In genomic region chr2:137910641-137911040, GRCh38 we compare ENCODE assay signal across 8 cellular contexts. TPM values are rescaled to one million over a fixed set of nuclear protein-coding genes. Genes with fewer than 3 reads are reported as not detected.
DNase-seq lines count a peak whose midpoint lies in the region; ATAC-seq and TF ChIP-seq lines count a peak whose summit lies in the region.

No MANE protein-coding gene starts in this region.

- H3K36me3 Mint-ChIP-seq in endothelial cell (ENCODE audit: low read depth, unreplicated experiment) = no peaks in the 10 kb centered on the region

- H3K4me1 ChIP-seq in psoas muscle = no peaks in the 10 kb centered on the region

- ATAC-seq in psoas muscle (no peak), HG03196 (IDR thresholded peaks at IDR 0.05; ENCODE audit: unreplicated experiment) (no peak), HG03378 (IDR thresholded peaks at IDR 0.05; ENCODE audit: unreplicated experiment) (no peak)

- 18 to 42% (median 28%) methylated on average over 4 of the region's 4 CpGs for WGBS in psoas muscle, 3 donors

- no peak overlapping the region for H3K4me3 Mint-ChIP-seq in endothelial cell (ENCODE audit: unreplicated experiment)

- intact Hi-C loops in psoas muscle (cut with DNase I) = loop anchor here in 1 of 2 donors (5.0 kb wide), 1 partner anchor 917 kb away; no protein-coding TSS in a partner anchor

- peaks cover 1% of the 10 kb centered on the region for H3K27me3 Mint-ChIP-seq in endothelial cell (ENCODE audit: unreplicated experiment)

- no peaks in the 10 kb centered on the region for H3K9me3 ChIP-seq in psoas muscle

- H3K4me3 ChIP-seq in GM12865 (ENCODE audit: low read depth, low read length) = no peak overlapping the region
- no peak overlapping the region for H3K4me3 ChIP-seq in psoas muscle

- no peaks in the 10 kb centered on the region for H3K9me3 Mint-ChIP-seq in endothelial cell (ENCODE audit: unreplicated experiment)

- no peaks in the 10 kb centered on the region for H3K27me3 ChIP-seq in psoas muscle (ENCODE audit: insufficient read depth in 3 of 3, low read length in 2 of 3)

- TF ChIP-seq CTCF in GM12865 (IDR thresholded peaks at IDR 0.05; ENCODE audit: insufficient read depth, low read depth, low read length, missing control alignments) = peak; percentile 21
- TF ChIP-seq CTCF in endothelial cell (IDR thresholded peaks at IDR 0.05; ENCODE audit: unreplicated experiment) = peak; percentile 71
- TF ChIP-seq CTCF in psoas muscle (IDR thresholded peaks at IDR 0.05) = peak; percentile 61

- DNase-seq in GM12865 (ENCODE audit: low read depth) = peak; percentile 12
- DNase-seq in NCI-H2107 (lab: John Stamatoyannopoulos, UW) = peak; percentile 6
- no peak for DNase-seq in endothelial cell (ENCODE audit: low spot score)
- no peak for DNase-seq in psoas muscle
- no peak for DNase-seq in RPMI8226
- DNase-seq in stimulated activated naive CD4-positive, alpha-beta T cell (lab: John Stamatoyannopoulos, UW) = no peak

- no peak overlapping the region for H3K27ac ChIP-seq in psoas muscle

- H3K4me1 Mint-ChIP-seq in endothelial cell (ENCODE audit: unreplicated experiment) = no peaks in the 10 kb centered on the region

- no peak overlapping the region for H3K27ac Mint-ChIP-seq in endothelial cell (ENCODE audit: unreplicated experiment)

- H3K36me3 ChIP-seq in psoas muscle (ENCODE audit: insufficient read depth in 1 of 2, low read depth in 1 of 2) = no peaks in the 10 kb centered on the region

RNA-seq across cellular contexts. Expression of gene HNMT, which starts 53.6 kb away (rescaled TPM):
- 4.6 TPM for total RNA-seq in endothelial cell (ENCODE audit: unreplicated experiment)
- 1 to 10 TPM; 3.5 to 7.3 (median 5.9) TPM for total RNA-seq in psoas muscle
- 1 to 10 TPM; 3.8 to 5.2 (median 3.9) TPM for polyA plus RNA-seq in psoas muscle

Comparison
In these comparisons a context has a peak if more than half of its experiments do, and no peak if none do; other contexts are left out.
1. DNase-seq: peak in GM12865 (single experiment) and NCI-H2107 (single experiment); none in endothelial cell (single experiment), psoas muscle (0 of 2), RPMI8226 (single experiment) and stimulated activated naive CD4-positive, alpha-beta T cell (0 of 6).
2. CTCF ChIP-seq: peak in every context shown above with its lines; median percentile 71 in endothelial cell; 61 in psoas muscle; 21 in GM12865.